Comparison of ENCODE assay signal across 8 cellular contexts in the genomic region with DNA sequence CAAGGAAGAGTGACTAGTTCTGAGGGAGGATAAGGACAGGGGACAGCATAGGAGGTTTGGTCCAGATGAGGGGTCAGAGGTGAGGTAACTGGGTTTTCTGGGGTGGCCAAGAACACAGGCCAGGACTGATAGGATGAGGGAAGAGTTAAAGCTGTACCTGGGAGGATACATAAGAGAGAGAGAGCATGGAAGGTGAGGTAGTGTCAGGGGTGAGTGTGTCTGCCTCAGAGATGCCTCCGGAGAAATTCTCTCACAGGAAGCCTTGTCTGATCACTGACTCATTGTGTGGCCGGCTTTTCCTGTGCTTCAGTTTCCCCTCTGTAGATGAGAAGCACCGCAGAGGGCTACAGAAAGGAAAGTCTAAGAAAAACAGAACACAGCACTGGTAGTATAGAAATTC. TPM values are rescaled to one million over a fixed set of nuclear protein-coding genes. Genes with fewer than 3 reads are reported as not detected.
DNase-seq lines count a peak whose midpoint lies in the region; ATAC-seq, FAIRE-seq and TF ChIP-seq lines count a peak whose summit lies in the region.

No MANE protein-coding gene starts in this region.

- TF ChIP-seq POLR2A in endothelial cell of umbilical vein (IDR thresholded peaks at IDR 0.05; ENCODE audit: low read depth, low read length) (no peak), stomach (IDR thresholded peaks at IDR 0.05) (no peak), ovary (IDR thresholded peaks at IDR 0.05) (no peak)

- no peaks in the 10 kb centered on the region for H3K27me3 ChIP-seq in endothelial cell of umbilical vein (ENCODE audit: control insufficient read depth in 2 of 2, insufficient read depth in 2 of 2, low read length in 2 of 2)
- no peaks in the 10 kb centered on the region for H3K27me3 ChIP-seq in stomach
- no peaks in the 10 kb centered on the region for H3K27me3 ChIP-seq in ovary

- H3K4me1 ChIP-seq in endothelial cell of umbilical vein (ENCODE audit: control insufficient read depth, extremely low read depth, insufficient read depth, low read length) (peaks cover 22% of the 10 kb centered on the region), stomach (no peaks in the 10 kb centered on the region), ovary (ENCODE audit: insufficient read depth) (no peaks in the 10 kb centered on the region)

- ATAC-seq in GM19324 (IDR thresholded peaks at IDR 0.05; ENCODE audit: low FRiP score, unreplicated experiment) (peak; percentile 74), HG03460 (IDR thresholded peaks at IDR 0.05; ENCODE audit: unreplicated experiment) (peak; percentile 77)

- H3K36me3 ChIP-seq in endothelial cell of umbilical vein (ENCODE audit: control insufficient read depth in 2 of 2, extremely low read depth in 1 of 2, insufficient read depth in 2 of 2, low read length in 2 of 2) (no peaks in the 10 kb centered on the region), stomach (no peaks in the 10 kb centered on the region), ovary (no peaks in the 10 kb centered on the region)

- H3K9me3 ChIP-seq in endothelial cell of umbilical vein (replicated peaks; ENCODE audit: control insufficient read depth, insufficient read depth, low read length) (no peaks in the 10 kb centered on the region), stomach (no peaks in the 10 kb centered on the region), ovary (no peaks in the 10 kb centered on the region)

- WGBS in stomach, 5 donors, result 61 to 70% (median 64%) methylated on average over 3 of the region's 3 CpGs
- WGBS in ovary, 3 donors, result 69 to 83% (median 72%) methylated on average over 3 of the region's 3 CpGs

- no peaks in the 10 kb centered on the region for H3K79me2 ChIP-seq in endothelial cell of umbilical vein (ENCODE audit: control insufficient read depth, insufficient read depth, low read length)

- POLR2A ChIA-PET in endothelial cell of umbilical vein (lab: Charles Lee), result no interaction called here

- dilution Hi-C loops in endothelial cell of umbilical vein (cut with MboI; ENCODE audit: extremely low pct_ligation_motif_present, low sequenced_read_pairs), result no loop called here

- intact Hi-C loops in endothelial cell of umbilical vein (cut with micrococcal nuclease) (no loop called here), stomach (cut with DNase I; ENCODE audit: low total_unique reads) (no loop called here), ovary (cut with DNase I) (no loop called here)

- H3K4me3 ChIP-seq in endothelial cell of umbilical vein (replicated peaks in 1 of 3; ENCODE audit: insufficient read depth in 1 of 3, low read depth in 1 of 3, low read length in 3 of 3), result no peak overlapping the region
- no peak overlapping the region for H3K4me3 ChIP-seq in stomach
- H3K4me3 ChIP-seq in ovary, result no peak overlapping the region

- H3K9me1 ChIP-seq in endothelial cell of umbilical vein (replicated peaks; ENCODE audit: control insufficient read depth, extremely low read depth, insufficient read depth, low read length), result no peaks in the 10 kb centered on the region

- peak overlapping the region; percentile 10 for H3K27ac ChIP-seq in endothelial cell of umbilical vein (ENCODE audit: insufficient read depth, low read depth, low read length)
- H3K27ac ChIP-seq in stomach, result peak overlapping the region in 2 of 5 donors; percentile 47 to 52
- H3K27ac ChIP-seq in ovary, result no peak overlapping the region

- peak overlapping the region; percentile 30 for H3K4me2 ChIP-seq in endothelial cell of umbilical vein (ENCODE audit: insufficient read depth, low read length)

- peak; percentile 34 to 81 for DNase-seq in activated CD4-positive, alpha-beta T cell treated with anti-CD3 and anti-CD28 coated beads, Interleukin-2, amount 50 U/mL, for 24 hours (ENCODE audit: low read depth in 1 of 2, low spot score in 1 of 2)
- DNase-seq in endothelial cell of umbilical vein (ENCODE audit: low read depth, low spot score), result peak; percentile 60
- peak; percentile 46 to 69 (median 53) for DNase-seq in stimulated activated CD4-positive, alpha-beta T cell treated with anti-CD3 and anti-CD28 coated beads, TNF-alpha, amount 100 ng/mL, for 48 hours (ENCODE audit: low read depth in 3 of 3)
- no peak for DNase-seq in stomach
- DNase-seq in ovary, result no peak
- DNase-seq in Ammon's horn (ENCODE audit: low spot score), result no peak

- no peak overlapping the region for H3K9ac ChIP-seq in endothelial cell of umbilical vein (replicated peaks; ENCODE audit: extremely low read depth, insufficient read depth, low read length)

- no peaks in the 10 kb centered on the region for H4K20me1 ChIP-seq in endothelial cell of umbilical vein (replicated peaks; ENCODE audit: control insufficient read depth, extremely low read depth, insufficient read depth, low read length)

- BruUV-seq in endothelial cell of umbilical vein (replicated peaks; lab: Mats Ljungman, UMichigan), result no TSS peak

- TF ChIP-seq EP300 in stomach (IDR thresholded peaks at IDR 0.05) (no peak), ovary (IDR thresholded peaks at IDR 0.05) (no peak)

- TF ChIP-seq CTCF in endothelial cell of umbilical vein (IDR thresholded peaks at IDR 0.05; ENCODE audit: extremely low read depth in 1 of 2, insufficient read depth in 1 of 2, low read depth in 1 of 2, low read length in 2 of 2), result no peak
- TF ChIP-seq CTCF in stomach (IDR thresholded peaks at IDR 0.05), result no peak
- no peak for TF ChIP-seq CTCF in ovary (IDR thresholded peaks at IDR 0.05)

- no peak overlapping the region for H2AFZ ChIP-seq in endothelial cell of umbilical vein (ENCODE audit: low read depth, low read length)

- FAIRE-seq in endothelial cell of umbilical vein (lab: Jason Lieb, UNC), result peak; percentile 97

- CTCF ChIA-PET in endothelial cell of umbilical vein (lab: Charles Lee), result interaction anchor here (1.2 to 1.4 kb wide), 3 partner anchors 21 to 89 kb away, joined by 4 to 7 read pairs (median 4); no protein-coding TSS in a partner anchor

TF ChIP-seq in endothelial cell of umbilical vein, 7 proteins besides CTCF, POLR2A, EP300 and RAD21:
- TF ChIP-seq, protein P1, sequence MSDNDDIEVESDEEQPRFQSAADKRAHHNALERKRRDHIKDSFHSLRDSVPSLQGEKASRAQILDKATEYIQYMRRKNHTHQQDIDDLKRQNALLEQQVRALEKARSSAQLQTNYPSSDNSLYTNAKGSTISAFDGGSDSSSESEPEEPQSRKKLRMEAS (IDR thresholded peaks at IDR 0.05; ENCODE audit: insufficient read depth, insufficient read length), result no peak
- TF ChIP-seq GATA2 (IDR thresholded peaks at IDR 0.05; ENCODE audit: insufficient read depth, insufficient read length, low read depth, low read length) (peak; percentile 86), POLR2AphosphoS5 (IDR thresholded peaks at IDR 0.05; ENCODE audit: insufficient read depth, low read depth, low read length) (peak; percentile 43), JUN (IDR thresholded peaks at IDR 0.05; ENCODE audit: borderline replicate concordance, insufficient read depth, insufficient read length, low read depth) (peak; percentile 15), EZH2 (IDR thresholded peaks at IDR 0.05; ENCODE audit: borderline replicate concordance, low read depth, low read length, severe bottlenecking) (no peak), FOS (IDR thresholded peaks at IDR 0.05; ENCODE audit: borderline replicate concordance, insufficient read depth, low read length) (peak; percentile 87)

RNA-seq across cellular contexts. Expression of gene FASLG, which starts 40.2 kb away (rescaled TPM):
- total RNA-seq in endothelial cell of umbilical vein (not detected in 2 replicates), stomach (not detected), ovary (under 1 TPM in 3 of 7 donors, not detected in 4; 0.23 to 0.34 (median 0.31) TPM)
- polyA plus RNA-seq in endothelial cell of umbilical vein (not detected in 2 replicates), stomach (under 1 TPM in 2 of 3 donors, not detected in 1; 0.05 to 0.12 TPM), ovary (under 1 TPM; 0.07 to 0.83 TPM)
- polyA plus RNA-seq in endothelial cell of umbilical vein (2011; cell fraction: cytosol; rRNA removed), result not detected in 2 replicates
- polyA plus RNA-seq in endothelial cell of umbilical vein (2011; cell fraction: nucleus; rRNA removed), result not detected in 2 replicates
- not detected in 2 replicates for polyA plus RNA-seq in endothelial cell of umbilical vein (2012)
- polyA minus RNA-seq in endothelial cell of umbilical vein, result not detected in 2 replicates
- not detected for polyA minus RNA-seq in endothelial cell of umbilical vein (2011; cell fraction: cytosol; rRNA and poly(A)+ RNA removed)
- not detected in 2 replicates for polyA minus RNA-seq in endothelial cell of umbilical vein (2011; cell fraction: nucleus; rRNA and poly(A)+ RNA removed)

Comparison
In these comparisons a context has a peak if more than half of its experiments do, and no peak if none do; other contexts are left out.
1. DNase-seq: peak in activated CD4-positive, alpha-beta T cell treated with anti-CD3 and anti-CD28 coated beads, Interleukin-2, amount 50 U/mL, for 24 hours (2 of 2), endothelial cell of umbilical vein (single experiment) and stimulated activated CD4-positive, alpha-beta T cell treated with anti-CD3 and anti-CD28 coated beads, TNF-alpha, amount 100 ng/mL, for 48 hours (3 of 3); none in stomach (single experiment), ovary (0 of 5) and Ammon's horn (single experiment).